1 cellular context compared by ENCODE assay signal in genomic region chr13:79808475-79808874, GRCh38.
TF ChIP-seq lines count a peak whose summit lies in the region.

No MANE protein-coding gene starts in this region.

TF ChIP-seq in H1, 55 proteins besides CTCF, POLR2A, EP300 and RAD21:
- TF ChIP-seq TAF1 (IDR thresholded peaks at IDR 0.05; ENCODE audit: low read depth, low read length) (no peak), CBX8 (IDR thresholded peaks at IDR 0.05; ENCODE audit: borderline replicate concordance, low read depth, low read length) (no peak), ASH2L (IDR thresholded peaks at IDR 0.05; ENCODE audit: low read length) (no peak), KDM4A (IDR thresholded peaks at IDR 0.05; ENCODE audit: low read depth, low read length, severe bottlenecking) (no peak), GTF2F1 (IDR thresholded peaks at IDR 0.05; ENCODE audit: borderline replicate concordance, low read depth, low read length) (no peak), SP1 (IDR thresholded peaks at IDR 0.05; ENCODE audit: low read depth, low read length) (no peak), ATF2 (IDR thresholded peaks at IDR 0.05; ENCODE audit: low read length) (no peak), ZNF274 (IDR thresholded peaks at IDR 0.05; ENCODE audit: borderline replicate concordance, extremely low read depth, low read length) (no peak), BRCA1 (IDR thresholded peaks at IDR 0.05; ENCODE audit: low read depth, low read length) (no peak), CBX5 (IDR thresholded peaks at IDR 0.05; ENCODE audit: low read depth, low read length) (no peak), POLR2AphosphoS5 (IDR thresholded peaks at IDR 0.05; ENCODE audit: low read depth, low read length) (no peak), JUN (IDR thresholded peaks at IDR 0.05; ENCODE audit: low read depth, low read length) (no peak), TBP (IDR thresholded peaks at IDR 0.05; ENCODE audit: low read depth, low read length) (no peak), GABPA (IDR thresholded peaks at IDR 0.05; ENCODE audit: borderline replicate concordance, insufficient read depth, low read length) (no peak), BCL11A (IDR thresholded peaks at IDR 0.05; ENCODE audit: low read depth in 2 of 2, low read length in 2 of 2) (no peak), CHD1 (IDR thresholded peaks at IDR 0.05; ENCODE audit: low read depth, low read length) (no peak), TEAD4 (IDR thresholded peaks at IDR 0.05; ENCODE audit: low read depth, low read length) (no peak), SRF (IDR thresholded peaks at IDR 0.05; ENCODE audit: low read depth, low read length) (no peak), EZH2 (IDR thresholded peaks at IDR 0.05; ENCODE audit: low read depth, low read length, severe bottlenecking) (no peak), NRF1 (IDR thresholded peaks at IDR 0.05; ENCODE audit: low read depth, low read length) (no peak)
